Comparison of ENCODE assay signal across 9 cellular contexts in genomic region chr10:95559466-95559865, GRCh38. TPM values are rescaled to one million over a fixed set of nuclear protein-coding genes. Genes with fewer than 3 reads are reported as not detected.
DNase-seq lines count a peak whose midpoint lies in the region; ATAC-seq and TF ChIP-seq lines count a peak whose summit lies in the region.
"Had no signal": no experiment of that assay in that cellular context is flagged by ENCODE, and none has a peak within 500 bp of the region (broad histone marks: within the 10 kb centered on the region; RNA-seq: fewer than 3 reads in every experiment).

No MANE protein-coding gene starts in this region.

- H3K4me1 Mint-ChIP-seq in activated CD8-positive, alpha-beta T cell treated with anti-CD3 and anti-CD28 coated beads for 36 hours (ENCODE audit: low read depth): peaks cover 7% of the 10 kb centered on the region

- H3K4me3 ChIP-seq in HUES48 (ENCODE audit: low read depth, low read length): peak overlapping the region; percentile 44

- CTCF ChIA-PET in activated CD8-positive, alpha-beta T cell treated with anti-CD3 and anti-CD28 coated beads for 36 hours (lab: Charles Lee): interaction anchor here (1.6 kb wide), 1 partner anchor 134 kb away, joined by 3 read pairs; the partner anchor contains the start of gene TCTN3

- no peak overlapping the region for H3K9ac ChIP-seq in HUES48 (ENCODE audit: low read depth, low read length)

- peak overlapping the region; percentile 23 for H3K27ac ChIP-seq in HUES48 (ENCODE audit: low read depth, low read length)
- H3K27ac ChIP-seq: PC-9 had no signal

- peak overlapping the region; percentile 7 for H3K4me3 Mint-ChIP-seq in activated CD8-positive, alpha-beta T cell treated with anti-CD3 and anti-CD28 coated beads for 36 hours

- no peaks in the 10 kb centered on the region for H3K36me3 Mint-ChIP-seq in activated CD8-positive, alpha-beta T cell treated with anti-CD3 and anti-CD28 coated beads for 36 hours (ENCODE audit: low read depth)

- no peak for ATAC-seq in activated CD8-positive, alpha-beta T cell treated with anti-CD3 and anti-CD28 coated beads for 36 hours
- peak; percentile 6 for ATAC-seq in sciatic nerve
- no peak for ATAC-seq in HG03457 (IDR thresholded peaks at IDR 0.05; ENCODE audit: unreplicated experiment)

- intact Hi-C loops in activated CD8-positive, alpha-beta T cell treated with anti-CD3 and anti-CD28 coated beads for 36 hours (cut with micrococcal nuclease): no loop called here
- intact Hi-C loops in sciatic nerve (cut with DNase I): no loop called here

- peaks cover 40% of the 10 kb centered on the region for H3K4me1 ChIP-seq in HUES48 (ENCODE audit: control insufficient read depth, insufficient read depth, low read length)

- peaks cover 10% of the 10 kb centered on the region for H3K27me3 Mint-ChIP-seq in activated CD8-positive, alpha-beta T cell treated with anti-CD3 and anti-CD28 coated beads for 36 hours

- no peak for TF ChIP-seq CTCF in activated CD8-positive, alpha-beta T cell treated with anti-CD3 and anti-CD28 coated beads for 36 hours (IDR thresholded peaks at IDR 0.05)

- H3K27ac Mint-ChIP-seq in activated CD8-positive, alpha-beta T cell treated with anti-CD3 and anti-CD28 coated beads for 36 hours: no peak overlapping the region

- DNase-seq in activated CD8-positive, alpha-beta T cell treated with anti-CD3 and anti-CD28 coated beads for 36 hours: no peak
- DNase-seq in iPS-NIHi11 (ENCODE audit: low spot score) (peak; percentile 66), sciatic nerve (ENCODE audit: low spot score) (no peak), NCI-H2107 treated with DMSO at 0.1 percent for 48 hours (lab: John Stamatoyannopoulos, UW; ENCODE audit: unreplicated experiment) (no peak), cerebellar cortex (ENCODE audit: low spot score) (no peak)
- DNase-seq in stimulated activated CD4-positive, alpha-beta T cell treated with anti-CD3 and anti-CD28 coated beads, Interleukin-12 subunit alpha, Interleukin-12 subunit beta, amount 100 ng/mL, for 4 hours: no peak
- DNase-seq: PC-9 had no signal

- H3K9me3 ChIP-seq in HUES48 (ENCODE audit: control insufficient read depth, insufficient read depth, low read length): no peaks in the 10 kb centered on the region

- no peaks in the 10 kb centered on the region for H3K36me3 ChIP-seq in HUES48 (ENCODE audit: control insufficient read depth, insufficient read depth, low read length)

- H3K9me3 Mint-ChIP-seq in activated CD8-positive, alpha-beta T cell treated with anti-CD3 and anti-CD28 coated beads for 36 hours: no peaks in the 10 kb centered on the region

- H3K27me3 ChIP-seq in HUES48 (ENCODE audit: control insufficient read depth, insufficient read depth, low read length): no peaks in the 10 kb centered on the region

- POLR2A ChIA-PET in activated CD8-positive, alpha-beta T cell treated with anti-CD3 and anti-CD28 coated beads for 36 hours (lab: Charles Lee): no interaction called here

RNA-seq across cellular contexts. Expression of gene SORBS1, which starts 1.7 kb away (rescaled TPM):
- total RNA-seq in activated CD8-positive, alpha-beta T cell treated with anti-CD3 and anti-CD28 coated beads for 36 hours: under 1 TPM; 0.13 to 0.70 TPM
- total RNA-seq in sciatic nerve: 593 TPM

Comparison
In these comparisons a context has a peak if more than half of its experiments do, and no peak if none do; other contexts are left out.
1. RNA of gene SORBS1, which starts 1.7 kb away (total RNA-seq): 593 TPM in sciatic nerve (single experiment); 0.13 to 0.70 TPM in activated CD8-positive, alpha-beta T cell treated with anti-CD3 and anti-CD28 coated beads for 36 hours; every median in the first group is over 100 times any median in the second.